In the genomic region with DNA sequence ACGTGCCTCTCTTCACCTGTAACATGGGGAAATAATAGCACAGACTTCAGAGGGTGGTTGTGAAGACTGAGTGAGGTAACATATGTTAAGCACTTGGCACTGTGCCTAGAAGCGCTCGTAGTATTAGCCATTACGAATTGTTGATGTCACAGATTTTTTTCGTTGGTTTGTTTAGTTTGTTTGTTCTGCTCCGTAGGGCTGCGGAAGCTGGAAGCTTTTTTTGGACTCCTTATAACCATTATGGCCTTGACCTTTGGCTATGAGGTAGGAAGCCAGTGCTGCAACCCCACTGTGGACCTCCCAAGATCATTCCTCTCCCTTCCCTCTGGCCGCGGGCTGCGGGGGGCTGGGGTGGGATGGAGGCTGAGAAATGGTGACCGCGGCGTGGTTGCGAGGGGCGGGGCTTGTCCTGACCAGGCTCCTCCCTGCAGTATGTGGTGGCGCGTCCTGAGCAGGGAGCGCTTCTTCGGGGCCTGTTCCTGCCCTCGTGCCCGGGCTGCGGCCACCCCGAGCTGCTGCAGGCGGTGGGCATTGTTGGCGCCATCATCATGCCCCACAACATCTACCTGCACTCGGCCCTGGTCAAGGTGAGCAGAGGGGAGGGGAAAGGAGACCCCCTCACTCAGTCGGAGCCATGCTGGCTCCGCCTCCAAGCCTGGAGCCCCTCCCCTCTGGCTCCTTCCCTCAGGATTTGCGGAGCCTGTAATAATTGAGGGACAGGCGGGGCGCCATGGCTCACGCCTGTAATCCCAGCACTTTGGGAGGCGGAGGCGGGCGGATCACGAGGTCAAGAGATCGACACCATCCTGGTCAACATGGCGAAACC, we compare ENCODE assay signal across 1 cellular context.
A peak's percentile ranks its signal among the peaks of the same experiment; 100 is the strongest.
TF ChIP-seq lines count a peak whose summit lies in the region.

No MANE protein-coding gene starts in this region.

TF ChIP-seq in HepG2, 621 proteins besides CTCF, POLR2A, EP300 and RAD21 (continued from another document and continues in another):
- TF ChIP-seq, protein P1, sequence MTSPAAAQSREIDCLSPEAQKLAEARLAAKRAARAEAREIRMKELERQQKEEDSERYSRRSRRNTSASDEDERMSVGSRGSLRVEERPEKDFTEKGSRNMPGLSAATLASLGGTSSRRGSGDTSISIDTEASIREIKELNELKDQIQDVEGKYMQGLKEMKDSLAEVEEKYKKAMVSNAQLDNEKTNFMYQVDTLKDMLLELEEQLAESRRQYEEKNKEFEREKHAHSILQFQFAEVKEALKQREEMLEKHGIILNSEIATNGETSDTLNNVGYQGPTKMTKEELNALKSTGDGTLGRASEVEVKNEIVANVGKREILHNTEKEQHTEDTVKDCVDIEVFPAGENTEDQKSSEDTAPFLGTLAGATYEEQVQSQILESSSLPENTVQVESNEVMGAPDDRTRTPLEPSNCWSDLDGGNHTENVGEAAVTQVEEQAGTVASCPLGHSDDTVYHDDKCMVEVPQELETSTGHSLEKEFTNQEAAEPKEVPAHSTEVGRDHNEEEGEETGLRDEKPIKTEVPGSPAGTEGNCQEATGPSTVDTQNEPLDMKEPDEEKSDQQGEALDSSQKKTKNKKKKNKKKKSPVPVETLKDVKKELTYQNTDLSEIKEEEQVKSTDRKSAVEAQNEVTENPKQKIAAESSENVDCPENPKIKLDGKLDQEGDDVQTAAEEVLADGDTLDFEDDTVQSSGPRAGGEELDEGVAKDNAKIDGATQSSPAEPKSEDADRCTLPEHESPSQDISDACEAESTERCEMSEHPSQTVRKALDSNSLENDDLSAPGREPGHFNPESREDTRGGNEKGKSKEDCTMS (CRISPR knock-in tag; conservative IDR thresholded peaks at IDR 0.05): no peak
- no peak for TF ChIP-seq SP140L (CRISPR knock-in tag; IDR thresholded peaks at IDR 0.05; ENCODE audit: borderline replicate concordance)
- TF ChIP-seq TEAD2 (CRISPR knock-in tag; IDR thresholded peaks at IDR 0.05): no peak
- TF ChIP-seq FOSL2 (CRISPR knock-in tag; IDR thresholded peaks at IDR 0.05): no peak
- TF ChIP-seq SRY (CRISPR knock-in tag; IDR thresholded peaks at IDR 0.05): no peak
- no peak for TF ChIP-seq ATAD3A (CRISPR knock-in tag; IDR thresholded peaks at IDR 0.05)
- TF ChIP-seq ISL2 (CRISPR knock-in tag; IDR thresholded peaks at IDR 0.05): no peak
- TF ChIP-seq, protein P2, sequence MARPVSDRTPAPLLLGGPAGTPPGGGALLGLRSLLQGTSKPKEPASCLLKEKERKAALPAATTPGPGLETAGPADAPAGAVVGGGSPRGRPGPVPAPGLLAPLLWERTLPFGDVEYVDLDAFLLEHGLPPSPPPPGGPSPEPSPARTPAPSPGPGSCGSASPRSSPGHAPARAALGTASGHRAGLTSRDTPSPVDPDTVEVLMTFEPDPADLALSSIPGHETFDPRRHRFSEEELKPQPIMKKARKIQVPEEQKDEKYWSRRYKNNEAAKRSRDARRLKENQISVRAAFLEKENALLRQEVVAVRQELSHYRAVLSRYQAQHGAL (CRISPR knock-in tag; IDR thresholded peaks at IDR 0.05; ENCODE audit: not compliant biosample characterization): no peak
- TF ChIP-seq, protein P3, sequence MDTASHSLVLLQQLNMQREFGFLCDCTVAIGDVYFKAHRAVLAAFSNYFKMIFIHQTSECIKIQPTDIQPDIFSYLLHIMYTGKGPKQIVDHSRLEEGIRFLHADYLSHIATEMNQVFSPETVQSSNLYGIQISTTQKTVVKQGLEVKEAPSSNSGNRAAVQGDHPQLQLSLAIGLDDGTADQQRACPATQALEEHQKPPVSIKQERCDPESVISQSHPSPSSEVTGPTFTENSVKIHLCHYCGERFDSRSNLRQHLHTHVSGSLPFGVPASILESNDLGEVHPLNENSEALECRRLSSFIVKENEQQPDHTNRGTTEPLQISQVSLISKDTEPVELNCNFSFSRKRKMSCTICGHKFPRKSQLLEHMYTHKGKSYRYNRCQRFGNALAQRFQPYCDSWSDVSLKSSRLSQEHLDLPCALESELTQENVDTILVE (CRISPR knock-in tag; IDR thresholded peaks at IDR 0.05): peak; percentile 36; the same call in 1 of the 2 replicates
- TF ChIP-seq, protein P4, sequence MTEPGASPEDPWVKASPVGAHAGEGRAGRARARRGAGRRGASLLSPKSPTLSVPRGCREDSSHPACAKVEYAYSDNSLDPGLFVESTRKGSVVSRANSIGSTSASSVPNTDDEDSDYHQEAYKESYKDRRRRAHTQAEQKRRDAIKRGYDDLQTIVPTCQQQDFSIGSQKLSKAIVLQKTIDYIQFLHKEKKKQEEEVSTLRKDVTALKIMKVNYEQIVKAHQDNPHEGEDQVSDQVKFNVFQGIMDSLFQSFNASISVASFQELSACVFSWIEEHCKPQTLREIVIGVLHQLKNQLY (CRISPR knock-in tag; IDR thresholded peaks at IDR 0.05): no peak
- TF ChIP-seq ZNF256 (CRISPR knock-in tag; conservative IDR thresholded peaks at IDR 0.05): no peak
- no peak for TF ChIP-seq SNAPC2 (CRISPR knock-in tag; IDR thresholded peaks at IDR 0.05)
- TF ChIP-seq SALL2 (CRISPR knock-in tag; IDR thresholded peaks at IDR 0.05): no peak
- no peak; the same call in 1 of the 2 replicates for TF ChIP-seq KDM6A (CRISPR knock-in tag; IDR thresholded peaks at IDR 0.05; ENCODE audit: low read depth)
- TF ChIP-seq, protein P5, sequence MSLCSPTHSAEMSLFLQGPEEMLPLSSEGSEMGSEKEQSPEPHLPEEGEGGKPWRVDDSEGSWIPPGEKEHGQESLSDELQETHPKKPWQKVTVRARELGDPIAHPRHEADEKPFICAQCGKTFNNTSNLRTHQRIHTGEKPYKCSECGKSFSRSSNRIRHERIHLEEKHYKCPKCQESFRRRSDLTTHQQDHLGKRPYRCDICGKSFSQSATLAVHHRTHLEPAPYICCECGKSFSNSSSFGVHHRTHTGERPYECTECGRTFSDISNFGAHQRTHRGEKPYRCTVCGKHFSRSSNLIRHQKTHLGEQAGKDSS (CRISPR knock-in tag; IDR thresholded peaks at IDR 0.05; ENCODE audit: borderline replicate concordance, low read depth): no peak
- TF ChIP-seq EEA1 (CRISPR knock-in tag; IDR thresholded peaks at IDR 0.05; ENCODE audit: borderline replicate concordance): no peak
- TF ChIP-seq NFE2L2 (IDR thresholded peaks at IDR 0.05; ENCODE audit: low read length): no peak
- no peak for TF ChIP-seq RFXAP (CRISPR knock-in tag; IDR thresholded peaks at IDR 0.05; ENCODE audit: borderline replicate concordance)
- TF ChIP-seq, protein P6, sequence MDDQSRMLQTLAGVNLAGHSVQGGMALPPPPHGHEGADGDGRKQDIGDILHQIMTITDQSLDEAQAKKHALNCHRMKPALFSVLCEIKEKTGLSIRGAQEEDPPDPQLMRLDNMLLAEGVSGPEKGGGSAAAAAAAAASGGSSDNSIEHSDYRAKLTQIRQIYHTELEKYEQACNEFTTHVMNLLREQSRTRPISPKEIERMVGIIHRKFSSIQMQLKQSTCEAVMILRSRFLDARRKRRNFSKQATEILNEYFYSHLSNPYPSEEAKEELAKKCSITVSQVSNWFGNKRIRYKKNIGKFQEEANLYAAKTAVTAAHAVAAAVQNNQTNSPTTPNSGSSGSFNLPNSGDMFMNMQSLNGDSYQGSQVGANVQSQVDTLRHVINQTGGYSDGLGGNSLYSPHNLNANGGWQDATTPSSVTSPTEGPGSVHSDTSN (CRISPR knock-in tag; IDR thresholded peaks at IDR 0.05; ENCODE audit: borderline replicate concordance): no peak
- TF ChIP-seq ZNF768 (CRISPR knock-in tag; IDR thresholded peaks at IDR 0.05): no peak
- TF ChIP-seq, protein P7, sequence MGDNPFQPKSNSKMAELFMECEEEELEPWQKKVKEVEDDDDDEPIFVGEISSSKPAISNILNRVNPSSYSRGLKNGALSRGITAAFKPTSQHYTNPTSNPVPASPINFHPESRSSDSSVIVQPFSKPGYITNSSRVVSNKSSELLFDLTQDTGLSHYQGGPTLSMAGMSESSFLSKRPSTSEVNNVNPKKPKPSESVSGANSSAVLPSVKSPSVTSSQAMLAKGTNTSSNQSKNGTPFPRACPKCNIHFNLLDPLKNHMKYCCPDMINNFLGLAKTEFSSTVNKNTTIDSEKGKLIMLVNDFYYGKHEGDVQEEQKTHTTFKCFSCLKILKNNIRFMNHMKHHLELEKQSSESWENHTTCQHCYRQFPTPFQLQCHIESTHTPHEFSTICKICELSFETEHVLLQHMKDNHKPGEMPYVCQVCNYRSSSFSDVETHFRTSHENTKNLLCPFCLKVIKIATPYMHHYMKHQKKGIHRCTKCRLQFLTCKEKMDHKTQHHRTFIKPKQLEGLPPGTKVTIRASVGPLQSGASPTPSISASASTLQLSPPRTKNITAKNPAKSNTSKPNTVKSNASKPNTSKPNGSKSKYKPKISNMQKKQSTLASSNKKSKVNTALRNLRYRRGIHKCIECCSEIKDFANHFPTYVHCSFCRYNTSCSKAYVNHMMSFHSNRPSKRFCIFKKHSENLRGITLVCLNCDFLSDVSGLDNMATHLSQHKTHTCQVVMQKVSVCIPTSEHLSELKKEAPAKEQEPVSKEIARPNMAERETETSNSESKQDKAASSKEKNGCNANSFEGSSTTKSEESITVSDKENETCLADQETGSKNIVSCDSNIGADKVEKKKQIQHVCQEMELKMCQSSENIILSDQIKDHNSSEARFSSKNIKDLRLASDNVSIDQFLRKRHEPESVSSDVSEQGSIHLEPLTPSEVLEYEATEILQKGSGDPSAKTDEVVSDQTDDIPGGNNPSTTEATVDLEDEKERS (CRISPR knock-in tag; IDR thresholded peaks at IDR 0.05): no peak
- TF ChIP-seq, protein P8, sequence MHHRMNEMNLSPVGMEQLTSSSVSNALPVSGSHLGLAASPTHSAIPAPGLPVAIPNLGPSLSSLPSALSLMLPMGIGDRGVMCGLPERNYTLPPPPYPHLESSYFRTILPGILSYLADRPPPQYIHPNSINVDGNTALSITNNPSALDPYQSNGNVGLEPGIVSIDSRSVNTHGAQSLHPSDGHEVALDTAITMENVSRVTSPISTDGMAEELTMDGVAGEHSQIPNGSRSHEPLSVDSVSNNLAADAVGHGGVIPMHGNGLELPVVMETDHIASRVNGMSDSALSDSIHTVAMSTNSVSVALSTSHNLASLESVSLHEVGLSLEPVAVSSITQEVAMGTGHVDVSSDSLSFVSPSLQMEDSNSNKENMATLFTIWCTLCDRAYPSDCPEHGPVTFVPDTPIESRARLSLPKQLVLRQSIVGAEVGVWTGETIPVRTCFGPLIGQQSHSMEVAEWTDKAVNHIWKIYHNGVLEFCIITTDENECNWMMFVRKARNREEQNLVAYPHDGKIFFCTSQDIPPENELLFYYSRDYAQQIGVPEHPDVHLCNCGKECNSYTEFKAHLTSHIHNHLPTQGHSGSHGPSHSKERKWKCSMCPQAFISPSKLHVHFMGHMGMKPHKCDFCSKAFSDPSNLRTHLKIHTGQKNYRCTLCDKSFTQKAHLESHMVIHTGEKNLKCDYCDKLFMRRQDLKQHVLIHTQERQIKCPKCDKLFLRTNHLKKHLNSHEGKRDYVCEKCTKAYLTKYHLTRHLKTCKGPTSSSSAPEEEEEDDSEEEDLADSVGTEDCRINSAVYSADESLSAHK (CRISPR knock-in tag; IDR thresholded peaks at IDR 0.05; ENCODE audit: borderline replicate concordance): no peak
- TF ChIP-seq, protein P9, sequence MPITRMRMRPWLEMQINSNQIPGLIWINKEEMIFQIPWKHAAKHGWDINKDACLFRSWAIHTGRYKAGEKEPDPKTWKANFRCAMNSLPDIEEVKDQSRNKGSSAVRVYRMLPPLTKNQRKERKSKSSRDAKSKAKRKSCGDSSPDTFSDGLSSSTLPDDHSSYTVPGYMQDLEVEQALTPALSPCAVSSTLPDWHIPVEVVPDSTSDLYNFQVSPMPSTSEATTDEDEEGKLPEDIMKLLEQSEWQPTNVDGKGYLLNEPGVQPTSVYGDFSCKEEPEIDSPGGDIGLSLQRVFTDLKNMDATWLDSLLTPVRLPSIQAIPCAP (CRISPR knock-in tag; IDR thresholded peaks at IDR 0.05; ENCODE audit: low read depth): no peak
- TF ChIP-seq, protein P10, sequence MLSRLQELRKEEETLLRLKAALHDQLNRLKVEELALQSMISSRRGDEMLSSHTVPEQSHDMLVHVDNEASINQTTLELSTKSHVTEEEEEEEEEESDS (CRISPR knock-in tag; IDR thresholded peaks at IDR 0.05; ENCODE audit: borderline replicate concordance): no peak
- TF ChIP-seq, protein P11, sequence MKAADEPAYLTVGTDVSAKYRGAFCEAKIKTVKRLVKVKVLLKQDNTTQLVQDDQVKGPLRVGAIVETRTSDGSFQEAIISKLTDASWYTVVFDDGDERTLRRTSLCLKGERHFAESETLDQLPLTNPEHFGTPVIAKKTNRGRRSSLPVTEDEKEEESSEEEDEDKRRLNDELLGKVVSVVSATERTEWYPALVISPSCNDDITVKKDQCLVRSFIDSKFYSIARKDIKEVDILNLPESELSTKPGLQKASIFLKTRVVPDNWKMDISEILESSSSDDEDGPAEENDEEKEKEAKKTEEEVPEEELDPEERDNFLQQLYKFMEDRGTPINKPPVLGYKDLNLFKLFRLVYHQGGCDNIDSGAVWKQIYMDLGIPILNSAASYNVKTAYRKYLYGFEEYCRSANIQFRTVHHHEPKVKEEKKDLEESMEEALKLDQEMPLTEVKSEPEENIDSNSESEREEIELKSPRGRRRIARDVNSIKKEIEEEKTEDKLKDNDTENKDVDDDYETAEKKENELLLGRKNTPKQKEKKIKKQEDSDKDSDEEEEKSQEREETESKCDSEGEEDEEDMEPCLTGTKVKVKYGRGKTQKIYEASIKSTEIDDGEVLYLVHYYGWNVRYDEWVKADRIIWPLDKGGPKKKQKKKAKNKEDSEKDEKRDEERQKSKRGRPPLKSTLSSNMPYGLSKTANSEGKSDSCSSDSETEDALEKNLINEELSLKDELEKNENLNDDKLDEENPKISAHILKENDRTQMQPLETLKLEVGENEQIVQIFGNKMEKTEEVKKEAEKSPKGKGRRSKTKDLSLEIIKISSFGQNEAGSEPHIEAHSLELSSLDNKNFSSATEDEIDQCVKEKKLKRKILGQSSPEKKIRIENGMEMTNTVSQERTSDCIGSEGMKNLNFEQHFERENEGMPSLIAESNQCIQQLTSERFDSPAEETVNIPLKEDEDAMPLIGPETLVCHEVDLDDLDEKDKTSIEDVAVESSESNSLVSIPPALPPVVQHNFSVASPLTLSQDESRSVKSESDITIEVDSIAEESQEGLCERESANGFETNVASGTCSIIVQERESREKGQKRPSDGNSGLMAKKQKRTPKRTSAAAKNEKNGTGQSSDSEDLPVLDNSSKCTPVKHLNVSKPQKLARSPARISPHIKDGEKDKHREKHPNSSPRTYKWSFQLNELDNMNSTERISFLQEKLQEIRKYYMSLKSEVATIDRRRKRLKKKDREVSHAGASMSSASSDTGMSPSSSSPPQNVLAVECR (CRISPR knock-in tag; IDR thresholded peaks at IDR 0.05; ENCODE audit: borderline replicate concordance): peak; percentile 57; the same call in 1 of the 2 replicates
- TF ChIP-seq NFYC (CRISPR knock-in tag; IDR thresholded peaks at IDR 0.05): no peak
- no peak for TF ChIP-seq ZNF883 (CRISPR knock-in tag; IDR thresholded peaks at IDR 0.05; ENCODE audit: not compliant biosample characterization)
- TF ChIP-seq, protein P12, sequence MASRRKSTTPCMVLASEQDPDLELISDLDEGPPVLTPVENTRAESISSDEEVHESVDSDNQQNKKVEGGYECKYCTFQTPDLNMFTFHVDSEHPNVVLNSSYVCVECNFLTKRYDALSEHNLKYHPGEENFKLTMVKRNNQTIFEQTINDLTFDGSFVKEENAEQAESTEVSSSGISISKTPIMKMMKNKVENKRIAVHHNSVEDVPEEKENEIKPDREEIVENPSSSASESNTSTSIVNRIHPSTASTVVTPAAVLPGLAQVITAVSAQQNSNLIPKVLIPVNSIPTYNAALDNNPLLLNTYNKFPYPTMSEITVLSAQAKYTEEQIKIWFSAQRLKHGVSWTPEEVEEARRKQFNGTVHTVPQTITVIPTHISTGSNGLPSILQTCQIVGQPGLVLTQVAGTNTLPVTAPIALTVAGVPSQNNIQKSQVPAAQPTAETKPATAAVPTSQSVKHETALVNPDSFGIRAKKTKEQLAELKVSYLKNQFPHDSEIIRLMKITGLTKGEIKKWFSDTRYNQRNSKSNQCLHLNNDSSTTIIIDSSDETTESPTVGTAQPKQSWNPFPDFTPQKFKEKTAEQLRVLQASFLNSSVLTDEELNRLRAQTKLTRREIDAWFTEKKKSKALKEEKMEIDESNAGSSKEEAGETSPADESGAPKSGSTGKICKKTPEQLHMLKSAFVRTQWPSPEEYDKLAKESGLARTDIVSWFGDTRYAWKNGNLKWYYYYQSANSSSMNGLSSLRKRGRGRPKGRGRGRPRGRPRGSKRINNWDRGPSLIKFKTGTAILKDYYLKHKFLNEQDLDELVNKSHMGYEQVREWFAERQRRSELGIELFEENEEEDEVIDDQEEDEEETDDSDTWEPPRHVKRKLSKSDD (CRISPR knock-in tag; IDR thresholded peaks at IDR 0.05; ENCODE audit: low read depth): peak; percentile 51
- peak; percentile 83 for TF ChIP-seq NR2C2 (CRISPR knock-in tag; IDR thresholded peaks at IDR 0.05; ENCODE audit: borderline replicate concordance)
